ENCODE assay signal across 9 cellular contexts in genomic region chr20:48040491-48040890, GRCh38.
"Had no signal": no experiment of that assay in that cellular context is flagged by ENCODE, and none has a peak within 500 bp of the region (broad histone marks: within the 10 kb centered on the region; RNA-seq: fewer than 3 reads in every experiment).

No MANE protein-coding gene starts in this region.

- H3K4me1 Mint-ChIP-seq: activated CD4-positive, alpha-beta T cell treated with anti-CD3 and anti-CD28 coated beads for 36 hours; stimulated activated effector memory CD8-positive, alpha-beta T cell treated with anti-CD3 and anti-CD28 coated beads, Interleukin-12 subunit alpha, Interleukin-12 subunit beta, amount 100 ng/mL, for 72 hours had no signal

- DNase-seq: activated CD4-positive, alpha-beta memory T cell treated with anti-CD3 and anti-CD28 coated beads for 36 hours; activated CD4-positive, alpha-beta T cell treated with anti-CD3 and anti-CD28 coated beads for 36 hours; activated naive CD4-positive, alpha-beta T cell treated with anti-CD3 and anti-CD28 coated beads, Interleukin-2, amount 50 U/mL, for 16 hours; activated T-cell treated with anti-CD3 and anti-CD28 coated beads, Interleukin-2, amount 50 U/mL, for 24 hours; erythroblast; left colon; naive B cell; upper lobe of right lung had no signal

- H3K27ac Mint-ChIP-seq: activated CD4-positive, alpha-beta memory T cell treated with anti-CD3 and anti-CD28 coated beads for 36 hours; activated CD4-positive, alpha-beta T cell treated with anti-CD3 and anti-CD28 coated beads for 36 hours; activated T-cell treated with anti-CD3 and anti-CD28 coated beads, Interleukin-2, amount 50 U/mL, for 24 hours; stimulated activated effector memory CD8-positive, alpha-beta T cell treated with anti-CD3 and anti-CD28 coated beads, Interleukin-12 subunit alpha, Interleukin-12 subunit beta, amount 100 ng/mL, for 72 hours had no signal

- H3K4me3 Mint-ChIP-seq: activated CD4-positive, alpha-beta memory T cell treated with anti-CD3 and anti-CD28 coated beads for 36 hours; activated CD4-positive, alpha-beta T cell treated with anti-CD3 and anti-CD28 coated beads for 36 hours; activated T-cell treated with anti-CD3 and anti-CD28 coated beads, Interleukin-2, amount 50 U/mL, for 24 hours; naive B cell; stimulated activated effector memory CD8-positive, alpha-beta T cell treated with anti-CD3 and anti-CD28 coated beads, Interleukin-12 subunit alpha, Interleukin-12 subunit beta, amount 100 ng/mL, for 72 hours had no signal

- H3K9me3 Mint-ChIP-seq: activated CD4-positive, alpha-beta memory T cell treated with anti-CD3 and anti-CD28 coated beads for 36 hours; activated T-cell treated with anti-CD3 and anti-CD28 coated beads, Interleukin-2, amount 50 U/mL, for 24 hours; stimulated activated effector memory CD8-positive, alpha-beta T cell treated with anti-CD3 and anti-CD28 coated beads, Interleukin-12 subunit alpha, Interleukin-12 subunit beta, amount 100 ng/mL, for 72 hours had no signal

- H3K36me3 Mint-ChIP-seq: activated CD4-positive, alpha-beta memory T cell treated with anti-CD3 and anti-CD28 coated beads for 36 hours; stimulated activated effector memory CD8-positive, alpha-beta T cell treated with anti-CD3 and anti-CD28 coated beads, Interleukin-12 subunit alpha, Interleukin-12 subunit beta, amount 100 ng/mL, for 72 hours had no signal

- ATAC-seq: activated CD4-positive, alpha-beta T cell treated with anti-CD3 and anti-CD28 coated beads for 36 hours; left colon; stimulated activated effector memory CD8-positive, alpha-beta T cell treated with anti-CD3 and anti-CD28 coated beads, Interleukin-12 subunit alpha, Interleukin-12 subunit beta, amount 100 ng/mL, for 72 hours; upper lobe of right lung had no signal
